Comparison of ENCODE assay signal across 11 cellular contexts in the genomic region with DNA sequence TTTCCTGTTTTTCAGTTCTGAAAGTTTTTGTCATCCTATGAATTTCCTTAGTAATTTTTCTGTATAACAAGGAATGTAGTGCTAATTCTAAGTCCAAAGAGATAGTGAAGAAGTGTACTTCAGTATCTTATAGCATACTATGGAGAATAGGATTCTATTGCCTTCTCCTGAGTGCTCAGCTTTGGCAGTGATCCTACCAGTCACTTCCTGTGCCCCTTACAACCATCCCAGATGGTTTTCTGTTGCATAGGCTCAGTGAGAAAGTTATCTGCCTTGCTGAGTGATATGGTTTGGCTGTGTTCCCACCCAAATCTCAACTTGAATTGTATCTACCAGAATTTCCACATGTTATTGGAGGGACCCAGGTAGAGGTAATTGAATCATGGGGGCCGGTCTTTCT. TPM values are rescaled to one million over a fixed set of nuclear protein-coding genes. Genes with fewer than 3 reads are reported as not detected.
"Had no signal": no experiment of that assay in that cellular context is flagged by ENCODE, and none has a peak within 500 bp of the region (broad histone marks: within the 10 kb centered on the region; RNA-seq: fewer than 3 reads in every experiment).

No MANE protein-coding gene starts in this region.

RNA-seq across cellular contexts. Expression of a gene that starts 0.6 kb away (rescaled TPM):
- total RNA-seq: activated CD4-positive, alpha-beta memory T cell treated with anti-CD3 and anti-CD28 coated beads, Interleukin-2, amount 10 ng/mL, durations not matched to agents 7 days and 5 days; activated CD4-positive, alpha-beta T cell treated with anti-CD3 and anti-CD28 coated beads for 36 hours; activated CD4-positive, alpha-beta T cell treated with anti-CD3 and anti-CD28 coated beads, Interleukin-2, amount 10 ng/mL, durations not matched to agents 7 days and 5 days; activated CD8-positive, alpha-beta memory T cell treated with anti-CD3 and anti-CD28 coated beads, Interleukin-2, amount 10 ng/mL, durations not matched to agents 7 days and 5 days; activated CD8-positive, alpha-beta T cell treated with anti-CD3 and anti-CD28 coated beads, Interleukin-2, amount 10 ng/mL, durations not matched to agents 7 days and 5 days; activated naive CD8-positive, alpha-beta T cell treated with anti-CD3 and anti-CD28 coated beads, Interleukin-2, amount 10 ng/mL, durations not matched to agents 7 days and 5 days; activated T-helper 2 cell treated with anti-CD3 and anti-CD28 coated beads, Interferon-gamma antibody, Interleukin-2, Interleukin-4, amounts not matched to agents 10 μg/mL and 5 μg/mL and 100 μg/mL, durations not matched to agents 14 hours and 24 hours and 36 hours; ascending aorta; cardiac muscle cell; chondrocyte had no signal
- polyA plus RNA-seq: cardiac muscle cell had no signal

RNA-seq across cellular contexts. Expression of a gene that starts 17.0 kb away (rescaled TPM):
- total RNA-seq: activated CD4-positive, alpha-beta memory T cell treated with anti-CD3 and anti-CD28 coated beads, Interleukin-2, amount 10 ng/mL, durations not matched to agents 7 days and 5 days; activated CD4-positive, alpha-beta T cell treated with anti-CD3 and anti-CD28 coated beads for 36 hours; activated CD4-positive, alpha-beta T cell treated with anti-CD3 and anti-CD28 coated beads, Interleukin-2, amount 10 ng/mL, durations not matched to agents 7 days and 5 days; activated CD8-positive, alpha-beta memory T cell treated with anti-CD3 and anti-CD28 coated beads, Interleukin-2, amount 10 ng/mL, durations not matched to agents 7 days and 5 days; activated CD8-positive, alpha-beta T cell treated with anti-CD3 and anti-CD28 coated beads, Interleukin-2, amount 10 ng/mL, durations not matched to agents 7 days and 5 days; activated naive CD8-positive, alpha-beta T cell treated with anti-CD3 and anti-CD28 coated beads, Interleukin-2, amount 10 ng/mL, durations not matched to agents 7 days and 5 days; activated T-helper 2 cell treated with anti-CD3 and anti-CD28 coated beads, Interferon-gamma antibody, Interleukin-2, Interleukin-4, amounts not matched to agents 10 μg/mL and 5 μg/mL and 100 μg/mL, durations not matched to agents 14 hours and 24 hours and 36 hours; cardiac muscle cell; chondrocyte had no signal
- polyA plus RNA-seq: cardiac muscle cell had no signal

RNA-seq across cellular contexts. Expression of a gene that starts 57.6 kb away (rescaled TPM):
- total RNA-seq: activated CD4-positive, alpha-beta memory T cell treated with anti-CD3 and anti-CD28 coated beads, Interleukin-2, amount 10 ng/mL, durations not matched to agents 7 days and 5 days; activated CD4-positive, alpha-beta T cell treated with anti-CD3 and anti-CD28 coated beads for 36 hours; activated CD4-positive, alpha-beta T cell treated with anti-CD3 and anti-CD28 coated beads, Interleukin-2, amount 10 ng/mL, durations not matched to agents 7 days and 5 days; activated CD8-positive, alpha-beta memory T cell treated with anti-CD3 and anti-CD28 coated beads, Interleukin-2, amount 10 ng/mL, durations not matched to agents 7 days and 5 days; activated CD8-positive, alpha-beta T cell treated with anti-CD3 and anti-CD28 coated beads, Interleukin-2, amount 10 ng/mL, durations not matched to agents 7 days and 5 days; activated naive CD8-positive, alpha-beta T cell treated with anti-CD3 and anti-CD28 coated beads, Interleukin-2, amount 10 ng/mL, durations not matched to agents 7 days and 5 days; activated T-helper 2 cell treated with anti-CD3 and anti-CD28 coated beads, Interferon-gamma antibody, Interleukin-2, Interleukin-4, amounts not matched to agents 10 μg/mL and 5 μg/mL and 100 μg/mL, durations not matched to agents 14 hours and 24 hours and 36 hours; ascending aorta; cardiac muscle cell; chondrocyte had no signal
- polyA plus RNA-seq: cardiac muscle cell had no signal

RNA-seq across cellular contexts. Expression of a gene that starts 58.1 kb away (rescaled TPM):
- total RNA-seq: activated CD4-positive, alpha-beta memory T cell treated with anti-CD3 and anti-CD28 coated beads, Interleukin-2, amount 10 ng/mL, durations not matched to agents 7 days and 5 days; activated CD4-positive, alpha-beta T cell treated with anti-CD3 and anti-CD28 coated beads for 36 hours; activated CD4-positive, alpha-beta T cell treated with anti-CD3 and anti-CD28 coated beads, Interleukin-2, amount 10 ng/mL, durations not matched to agents 7 days and 5 days; activated CD8-positive, alpha-beta memory T cell treated with anti-CD3 and anti-CD28 coated beads, Interleukin-2, amount 10 ng/mL, durations not matched to agents 7 days and 5 days; activated CD8-positive, alpha-beta T cell treated with anti-CD3 and anti-CD28 coated beads, Interleukin-2, amount 10 ng/mL, durations not matched to agents 7 days and 5 days; activated naive CD8-positive, alpha-beta T cell treated with anti-CD3 and anti-CD28 coated beads, Interleukin-2, amount 10 ng/mL, durations not matched to agents 7 days and 5 days; activated T-helper 2 cell treated with anti-CD3 and anti-CD28 coated beads, Interferon-gamma antibody, Interleukin-2, Interleukin-4, amounts not matched to agents 10 μg/mL and 5 μg/mL and 100 μg/mL, durations not matched to agents 14 hours and 24 hours and 36 hours; ascending aorta; cardiac muscle cell; chondrocyte had no signal
- polyA plus RNA-seq: adipose tissue, cardiac muscle cell had no signal
